Comparison of ENCODE assay signal across 1 cellular context in genomic region chr3:129439817-129440647, GRCh38.
TF ChIP-seq lines count a peak whose summit lies in the region.

Gene IFT122 (plus strand): TSS chr3:129440224. CDS start chr3:129440331, 107 bp downstream.
Gene MBD4 (minus strand): TSS chr3:129439948. CDS start chr3:129439833, 115 bp downstream.

TF ChIP-seq in HepG2, 621 proteins besides CTCF, POLR2A, EP300 and RAD21 (continued from another document):
- TF ChIP-seq GLMP (CRISPR knock-in tag; IDR thresholded peaks at IDR 0.05; ENCODE audit: borderline replicate concordance) = no peak
- peak; percentile 57; the same call in 1 of the 2 replicates for TF ChIP-seq CBX5 (CRISPR knock-in tag; IDR thresholded peaks at IDR 0.05; ENCODE audit: borderline replicate concordance)
- peak; percentile 89; the same call in 1 of the 2 replicates for TF ChIP-seq ZNF607 (CRISPR knock-in tag; IDR thresholded peaks at IDR 0.05; ENCODE audit: borderline replicate concordance)
- TF ChIP-seq ZMAT3 (CRISPR knock-in tag; conservative IDR thresholded peaks at IDR 0.05) = peak; percentile 75; the same call in 1 of the 2 replicates
- TF ChIP-seq HNRNPLL (IDR thresholded peaks at IDR 0.05; ENCODE audit: low read depth, low read length, poor library complexity, severe bottlenecking) = peak; percentile 88
- peak; percentile 69 for TF ChIP-seq ZNF574 (CRISPR knock-in tag; IDR thresholded peaks at IDR 0.05)
- peak; percentile 75 for TF ChIP-seq ZNF343 (CRISPR knock-in tag; IDR thresholded peaks at IDR 0.05)
- TF ChIP-seq ZNF709 (CRISPR knock-in tag; IDR thresholded peaks at IDR 0.05) = no peak
- TF ChIP-seq ZSCAN9 (CRISPR knock-in tag; IDR thresholded peaks at IDR 0.05; ENCODE audit: borderline replicate concordance) = no peak
- TF ChIP-seq KDM6A (CRISPR knock-in tag; IDR thresholded peaks at IDR 0.05; ENCODE audit: low read depth) = no peak
- no peak for TF ChIP-seq BRCA1 (CRISPR knock-in tag; IDR thresholded peaks at IDR 0.05)
- peak; percentile 64; the same call in 1 of the 2 replicates for TF ChIP-seq ZBTB25 (CRISPR knock-in tag; IDR thresholded peaks at IDR 0.05)
- TF ChIP-seq PRMT3 (CRISPR knock-in tag; IDR thresholded peaks at IDR 0.05; ENCODE audit: borderline replicate concordance, low read depth) = no peak
- TF ChIP-seq TCF7 (IDR thresholded peaks at IDR 0.05; ENCODE audit: low read depth) = no peak
- TF ChIP-seq ZNF609 (CRISPR knock-in tag; IDR thresholded peaks at IDR 0.05; ENCODE audit: borderline replicate concordance) = peak; percentile 45; the same call in 1 of the 2 replicates
- TF ChIP-seq LBX2 (CRISPR knock-in tag; IDR thresholded peaks at IDR 0.05; ENCODE audit: borderline replicate concordance) = no peak
- no peak for TF ChIP-seq SRSF9 (IDR thresholded peaks at IDR 0.05; ENCODE audit: borderline replicate concordance, insufficient read depth, low read depth, low read length, poor library complexity, severe bottlenecking)
- TF ChIP-seq ZNF12 (CRISPR knock-in tag; IDR thresholded peaks at IDR 0.05) = peak; percentile 36; the same call in 1 of the 2 replicates
- no peak for TF ChIP-seq ZNF550 (CRISPR knock-in tag; IDR thresholded peaks at IDR 0.05; ENCODE audit: borderline replicate concordance)
- peak; percentile 32; the same call in 1 of the 2 replicates for TF ChIP-seq ZNF142 (CRISPR knock-in tag; IDR thresholded peaks at IDR 0.05)
- TF ChIP-seq ZNF292 (CRISPR knock-in tag; IDR thresholded peaks at IDR 0.05; ENCODE audit: borderline replicate concordance, low read depth) = peak; percentile 89; the same call in 1 of the 2 replicates
- TF ChIP-seq ZFP82 (CRISPR knock-in tag; IDR thresholded peaks at IDR 0.05; ENCODE audit: borderline replicate concordance) = no peak
- TF ChIP-seq ZBTB2 (CRISPR knock-in tag; IDR thresholded peaks at IDR 0.05; ENCODE audit: low read depth) = peak; percentile 67
- TF ChIP-seq TEF (CRISPR knock-in tag; IDR thresholded peaks at IDR 0.05) = no peak
